Comparison of ENCODE assay signal across 7 cellular contexts in genomic region chr22:41775338-41775737, GRCh38.
"Had no signal": no experiment of that assay in that cellular context is flagged by ENCODE, and none has a peak within 500 bp of the region (broad histone marks: within the 10 kb centered on the region; RNA-seq: fewer than 3 reads in every experiment).

No MANE protein-coding gene starts in this region.

- H3K27me3 Mint-ChIP-seq: IgD-negative memory B cell had no signal

- H3K36me3 ChIP-seq: HAP-1 had no signal

- H3K27ac ChIP-seq: GM23248 had no signal

- DNase-seq: GM23248, GOT3, H7, KG1 had no signal

- H3K4me3 Mint-ChIP-seq: IgD-negative memory B cell had no signal

- H3K9me3 ChIP-seq: HAP-1 had no signal

- H3K4me3 ChIP-seq: GM23248, HAP-1 had no signal

- H3K4me1 ChIP-seq: HAP-1 had no signal

- H3K36me3 Mint-ChIP-seq: IgD-negative memory B cell had no signal

- H3K9me3 Mint-ChIP-seq: IgD-negative memory B cell had no signal

- ATAC-seq: HCT116 had no signal
